1 cellular context compared by ENCODE assay signal in the genomic region with DNA sequence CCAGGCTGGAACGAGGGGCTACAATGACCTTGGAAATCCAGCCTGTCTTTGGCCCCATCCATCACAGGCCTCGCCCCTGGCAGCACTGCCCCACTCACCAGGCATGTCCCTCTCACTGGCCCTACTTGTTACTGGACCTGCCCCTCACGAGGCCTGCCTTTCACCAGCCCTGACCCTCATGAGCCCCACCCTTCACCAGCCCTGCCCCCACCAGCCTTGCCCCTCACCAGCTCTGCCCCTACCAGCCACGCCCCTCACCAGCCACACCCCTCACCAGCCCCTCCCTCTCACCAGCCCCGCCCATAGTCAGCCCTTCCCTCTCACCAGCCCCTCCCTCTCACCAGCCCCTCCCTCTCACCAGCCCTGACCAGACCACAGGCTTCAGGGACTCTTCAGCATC.
TF ChIP-seq lines count a peak whose summit lies in the region.

No MANE protein-coding gene starts in this region.

TF ChIP-seq in GM12878, 131 proteins besides CTCF, POLR2A, EP300 and RAD21:
- TF ChIP-seq SREBF1 (IDR thresholded peaks at IDR 0.05; ENCODE audit: low read length), result no peak
- TF ChIP-seq NR2C2 (IDR thresholded peaks at IDR 0.05; ENCODE audit: borderline replicate concordance, control insufficient read depth, insufficient read length, low read depth), result no peak
- TF ChIP-seq STAT3 (IDR thresholded peaks at IDR 0.05; ENCODE audit: low read depth, low read length), result no peak
- TF ChIP-seq ZBED1 (IDR thresholded peaks at IDR 0.05; ENCODE audit: borderline replicate concordance), result no peak
- TF ChIP-seq NFYA (IDR thresholded peaks at IDR 0.05; ENCODE audit: borderline replicate concordance, low read depth, low read length), result no peak
- TF ChIP-seq, protein P1, sequence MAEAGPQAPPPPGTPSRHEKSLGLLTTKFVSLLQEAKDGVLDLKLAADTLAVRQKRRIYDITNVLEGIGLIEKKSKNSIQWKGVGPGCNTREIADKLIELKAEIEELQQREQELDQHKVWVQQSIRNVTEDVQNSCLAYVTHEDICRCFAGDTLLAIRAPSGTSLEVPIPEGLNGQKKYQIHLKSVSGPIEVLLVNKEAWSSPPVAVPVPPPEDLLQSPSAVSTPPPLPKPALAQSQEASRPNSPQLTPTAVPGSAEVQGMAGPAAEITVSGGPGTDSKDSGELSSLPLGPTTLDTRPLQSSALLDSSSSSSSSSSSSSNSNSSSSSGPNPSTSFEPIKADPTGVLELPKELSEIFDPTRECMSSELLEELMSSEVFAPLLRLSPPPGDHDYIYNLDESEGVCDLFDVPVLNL (IDR thresholded peaks at IDR 0.05; ENCODE audit: low read depth, low read length), result no peak
- TF ChIP-seq TCF3 (IDR thresholded peaks at IDR 0.05; ENCODE audit: borderline replicate concordance, insufficient read depth, low read depth, low read length), result no peak
- TF ChIP-seq WRNIP1 (IDR thresholded peaks at IDR 0.05; ENCODE audit: borderline replicate concordance, low read depth, low read length), result no peak
TF ChIP-seq in GM12878: peak in this region for 0.
